ENCODE assay signal across 8 cellular contexts in genomic region chr3:117526485-117527079, GRCh38.
DNase-seq lines count a peak whose midpoint lies in the region; TF ChIP-seq lines count a peak whose summit lies in the region.

No MANE protein-coding gene starts in this region.

- H3K27me3 ChIP-seq in A673 (replicated peaks; ENCODE audit: insufficient read depth, low read depth, low read length, poor library complexity), result no peaks in the 10 kb centered on the region

- POLR2A ChIA-PET in A673 (lab: Charles Lee; ENCODE audit: low non-redundant PET), result no interaction called here

- no peak overlapping the region for H3K4me3 ChIP-seq in A673 (ENCODE audit: low read depth, low read length, poor library complexity, severe bottlenecking)

- H3K27ac ChIP-seq in A673 (ENCODE audit: low read depth, low read length, poor library complexity, severe bottlenecking), result no peak overlapping the region

- DNase-seq in A673 (ENCODE audit: low spot score), result peak; percentile 37
- peak; percentile 52 for DNase-seq in NAMALWA (ENCODE audit: low spot score)
- peak; percentile 3 for DNase-seq in cerebellar cortex (ENCODE audit: low spot score)
- DNase-seq in middle frontal gyrus (ENCODE audit: extremely low spot score, low spot score), result peak; percentile 56
- DNase-seq in occipital lobe (lab: John Stamatoyannopoulos, UW), result no peak
- no peak for DNase-seq in activated effector memory CD4-positive, alpha-beta T cell treated with anti-CD3 and anti-CD28 coated beads, Interleukin-2, amount 50 U/mL, for 16 hours
- DNase-seq in cortex of kidney (lab: John Stamatoyannopoulos, UW), result no peak

- CTCF ChIA-PET in A673 (lab: Charles Lee), result no interaction called here

- intact Hi-C loops in A673 (cut with micrococcal nuclease; ENCODE audit: unreplicated experiment), result loop anchor here (5.0 kb wide), 3 partner anchors 509 to 754 kb away; no protein-coding TSS in a partner anchor

- TF ChIP-seq CTCF in A673 (conservative IDR thresholded peaks at IDR 0.05; ENCODE audit: low read depth, low read length) (peak; percentile 69), GM12873 (IDR thresholded peaks at IDR 0.05; ENCODE audit: insufficient read depth, low read depth, low read length, missing control alignments) (peak; percentile 54)

- BruUV-seq in A673 (replicated peaks; lab: Mats Ljungman, UMichigan), result no TSS peak

- H3K9me3 ChIP-seq in A673 (ENCODE audit: low read depth, low read length, poor library complexity, severe bottlenecking), result no peaks in the 10 kb centered on the region

- no peaks in the 10 kb centered on the region for H3K36me3 ChIP-seq in A673 (ENCODE audit: insufficient read depth, low read length, poor library complexity, severe bottlenecking)

- no peaks in the 10 kb centered on the region for H3K4me1 ChIP-seq in A673 (ENCODE audit: insufficient read depth, low read length, poor library complexity, severe bottlenecking)

Comparison
In these comparisons a context has a peak if more than half of its experiments do, and no peak if none do; other contexts are left out.
1. DNase-seq: peak in A673 (single experiment), NAMALWA (single experiment), cerebellar cortex (single experiment) and middle frontal gyrus (single experiment); none in occipital lobe (single experiment), activated effector memory CD4-positive, alpha-beta T cell treated with anti-CD3 and anti-CD28 coated beads, Interleukin-2, amount 50 U/mL, for 16 hours (single experiment) and cortex of kidney (single experiment).